In the genomic region with DNA sequence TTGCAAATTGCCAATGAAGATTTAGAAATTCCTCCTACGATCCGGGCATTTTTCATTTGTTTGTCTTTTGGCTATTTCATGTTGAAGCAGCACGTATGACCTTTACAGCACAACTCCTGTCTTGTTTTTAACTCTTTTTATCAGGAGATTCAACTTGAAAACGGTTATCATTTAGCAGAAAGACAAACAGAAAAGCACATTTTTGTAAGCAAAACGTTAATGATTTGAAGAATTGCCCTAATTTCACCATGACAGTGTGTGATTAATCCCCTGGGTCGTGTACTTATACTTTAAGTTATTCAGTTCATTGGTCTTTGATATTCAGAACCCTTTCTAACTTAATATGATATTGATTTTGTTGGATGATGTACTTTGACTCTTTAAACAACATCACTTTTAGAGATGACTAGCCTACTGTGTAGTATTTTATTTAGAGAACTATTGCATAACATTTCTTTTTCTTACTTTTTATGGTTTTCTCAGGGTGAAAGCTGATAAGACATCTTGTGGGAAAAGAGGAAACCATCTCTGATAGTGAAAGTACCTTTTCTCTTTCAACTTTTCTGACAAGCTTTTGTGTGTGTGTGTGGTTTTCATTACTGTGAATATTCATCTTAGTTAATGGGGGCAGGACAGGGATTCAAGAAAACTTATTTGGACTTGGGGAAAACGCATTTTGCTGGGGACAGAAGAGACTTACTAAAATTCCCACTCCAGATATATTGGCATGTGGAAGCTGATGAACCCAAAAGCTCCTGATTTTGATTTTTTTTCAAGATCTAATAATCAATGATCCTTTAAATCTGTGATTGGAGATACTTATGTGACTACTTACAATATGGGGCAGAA, we compare ENCODE assay signal across 14 cellular contexts. TPM values are rescaled to one million over a fixed set of nuclear protein-coding genes. Genes with fewer than 3 reads are reported as not detected.
DNase-seq lines count a peak whose midpoint lies in the region; ATAC-seq, FAIRE-seq and TF ChIP-seq lines count a peak whose summit lies in the region.
"Had no signal": no experiment of that assay in that cellular context is flagged by ENCODE, and none has a peak within 500 bp of the region (broad histone marks: within the 10 kb centered on the region; RNA-seq: fewer than 3 reads in every experiment).

No MANE protein-coding gene starts in this region.

- H2AFZ ChIP-seq in IMR-90 (replicated peaks; ENCODE audit: low read length, poor library complexity), result no peak overlapping the region
- no peak overlapping the region for H2AFZ ChIP-seq in mesenchymal stem cell (ENCODE audit: low read depth, low read length)

- H3K4me1 ChIP-seq in CD4-positive, alpha-beta memory T cell (ENCODE audit: insufficient read depth, low read length), result peaks cover 20% of the 10 kb centered on the region
- peaks cover 21% of the 10 kb centered on the region for H3K4me1 ChIP-seq in IMR-90 (ENCODE audit: control insufficient read depth, insufficient read depth, low read length)
- peaks cover 16% of the 10 kb centered on the region for H3K4me1 ChIP-seq in mesenchymal stem cell (ENCODE audit: control insufficient read depth, insufficient read depth, low read depth, low read length)
- no peaks in the 10 kb centered on the region for H3K4me1 ChIP-seq in ovary (ENCODE audit: insufficient read depth)
- H3K4me1 ChIP-seq: prostate gland had no signal

- no TSS peak for BruUV-seq in IMR-90 (replicated peaks; lab: Mats Ljungman, UMichigan)

- H2BK5ac ChIP-seq in IMR-90 (ENCODE audit: low read depth, low read length, poor library complexity, severe bottlenecking) (peak overlapping the region; percentile 43), mesenchymal stem cell (ENCODE audit: low read depth, low read length, poor library complexity, severe bottlenecking) (no peak overlapping the region)

- TF ChIP-seq EP300 in ovary (IDR thresholded peaks at IDR 0.05), result no peak

- H3K27me3 Mint-ChIP-seq in CD4-positive, alpha-beta memory T cell, result peaks cover 24 to 61% of the 10 kb centered on the region in 2 donors
- H3K27me3 Mint-ChIP-seq in activated T-helper 2 cell treated with anti-CD3 and anti-CD28 coated beads, Interferon-gamma antibody, Interleukin-2, Interleukin-4, amounts not matched to agents 10 μg/mL and 5 μg/mL and 100 μg/mL, durations not matched to agents 14 hours and 24 hours and 36 hours (ENCODE audit: low read depth), result peaks cover 76% of the 10 kb centered on the region

- peak overlapping the region in 1 of 2 experiments; percentile 19; a peak in 1 of 4 replicates for H4K8ac ChIP-seq in IMR-90 (ENCODE audit: low read depth in 2 of 2, low read length in 2 of 2)
- H4K8ac ChIP-seq in mesenchymal stem cell (ENCODE audit: low read length), result no peak overlapping the region

- no peak overlapping the region for H2AK9ac ChIP-seq in IMR-90 (replicated peaks; ENCODE audit: low read depth, low read length, poor library complexity)

- no peaks in the 10 kb centered on the region for H3K36me3 Mint-ChIP-seq in CD4-positive, alpha-beta memory T cell
- H3K36me3 Mint-ChIP-seq in activated T-helper 2 cell treated with anti-CD3 and anti-CD28 coated beads, Interferon-gamma antibody, Interleukin-2, Interleukin-4, amounts not matched to agents 10 μg/mL and 5 μg/mL and 100 μg/mL, durations not matched to agents 14 hours and 24 hours and 36 hours (ENCODE audit: low read depth), result no peaks in the 10 kb centered on the region

- no peak overlapping the region for H4K5ac ChIP-seq in IMR-90 (ENCODE audit: low read depth, low read length)

- H3K56ac ChIP-seq in IMR-90 (ENCODE audit: extremely low read depth, insufficient read depth, low read length), result peak overlapping the region; percentile 43; the same call in 1 of the 2 replicates

- H3K4ac ChIP-seq in IMR-90 (ENCODE audit: low read depth, low read length), result peak overlapping the region; percentile 16; the same call in 1 of the 2 replicates
- H3K4ac ChIP-seq in mesenchymal stem cell (ENCODE audit: low read depth in 1 of 2, low read length in 2 of 2), result no peak overlapping the region

- peak overlapping the region; percentile 21; the same call in 1 of the 2 replicates for H2BK20ac ChIP-seq in IMR-90 (ENCODE audit: low read depth, low read length)

- H3K4me3 Mint-ChIP-seq in CD4-positive, alpha-beta memory T cell, result peak overlapping the region in 7 of 8 donors; percentile 21 to 81 (median 37)
- peak overlapping the region; percentile 13 for H3K4me3 Mint-ChIP-seq in activated T-helper 2 cell treated with anti-CD3 and anti-CD28 coated beads, Interferon-gamma antibody, Interleukin-2, Interleukin-4, amounts not matched to agents 10 μg/mL and 5 μg/mL and 100 μg/mL, durations not matched to agents 14 hours and 24 hours and 36 hours (ENCODE audit: low read depth)

- TF ChIP-seq CTCF in IMR-90 (conservative IDR thresholded peaks at IDR 0.05; ENCODE audit: low read depth, low read length) (no peak), ovary (IDR thresholded peaks at IDR 0.05) (no peak)

- H2BK120ac ChIP-seq in IMR-90 (ENCODE audit: low read depth, low read length) (peak overlapping the region; percentile 32; the same call in 1 of the 2 replicates), mesenchymal stem cell (ENCODE audit: low read depth, low read length) (no peak overlapping the region)

- H3K9ac ChIP-seq in IMR-90 (ENCODE audit: low read depth, low read length) (no peak overlapping the region), mesenchymal stem cell (ENCODE audit: low read length) (no peak overlapping the region)

- no peaks in the 10 kb centered on the region for H3K9me3 ChIP-seq in CD4-positive, alpha-beta memory T cell (ENCODE audit: control insufficient read depth in 1 of 2, low read length in 2 of 2)
- no peaks in the 10 kb centered on the region for H3K9me3 ChIP-seq in IMR-90 (ENCODE audit: control insufficient read depth, insufficient read depth, low read length)
- H3K9me3 ChIP-seq in mesenchymal stem cell (ENCODE audit: control insufficient read depth, low read length), result no peaks in the 10 kb centered on the region
- no peaks in the 10 kb centered on the region for H3K9me3 ChIP-seq in ovary
- H3K9me3 ChIP-seq: Peyer's patch, prostate gland had no signal

- peak overlapping the region in 1 of 7 donors; percentile 0 for H3K27ac Mint-ChIP-seq in CD4-positive, alpha-beta memory T cell
- H3K27ac Mint-ChIP-seq in activated T-helper 2 cell treated with anti-CD3 and anti-CD28 coated beads, Interferon-gamma antibody, Interleukin-2, Interleukin-4, amounts not matched to agents 10 μg/mL and 5 μg/mL and 100 μg/mL, durations not matched to agents 14 hours and 24 hours and 36 hours, result no peak overlapping the region

- H2BK15ac ChIP-seq in IMR-90 (ENCODE audit: low read depth, low read length), result peak overlapping the region; percentile 67; the same call in 1 of the 3 replicates
- no peak overlapping the region for H2BK15ac ChIP-seq in mesenchymal stem cell (ENCODE audit: low read depth, poor library complexity, severe bottlenecking)

- H2AK5ac ChIP-seq in IMR-90 (ENCODE audit: low read depth, low read length), result no peak overlapping the region
- no peak overlapping the region for H2AK5ac ChIP-seq in mesenchymal stem cell (ENCODE audit: low read length, severe bottlenecking)

- H3K36me3 ChIP-seq in CD4-positive, alpha-beta memory T cell (ENCODE audit: insufficient read depth, low read length), result no peaks in the 10 kb centered on the region
- 0 out of 2 replicates have a peak, but pooled peaks cover 2% of the 10 kb centered on the region for H3K36me3 ChIP-seq in IMR-90 (ENCODE audit: control insufficient read depth, insufficient read depth, low read length)
- no peaks in the 10 kb centered on the region for H3K36me3 ChIP-seq in mesenchymal stem cell (ENCODE audit: control insufficient read depth in 1 of 2, insufficient read depth in 2 of 2, low read depth in 1 of 2, low read length in 2 of 2)
- H3K36me3 ChIP-seq in ovary, result no peaks in the 10 kb centered on the region
- H3K36me3 ChIP-seq: Peyer's patch, prostate gland had no signal

- CTCF ChIA-PET in CD4-positive, alpha-beta memory T cell (lab: Charles Lee; ENCODE audit: partially characterized antibody), result no interaction called here
- CTCF ChIA-PET in IMR-90 (lab: Yijun Ruan, JAX), result no interaction called here

- H3K23ac ChIP-seq in IMR-90 (ENCODE audit: low read depth, low read length) (no peak overlapping the region), mesenchymal stem cell (ENCODE audit: low read length in 2 of 2) (no peak overlapping the region)

- H3K9me3 Mint-ChIP-seq in CD4-positive, alpha-beta memory T cell, result no peaks in the 10 kb centered on the region
- H3K9me3 Mint-ChIP-seq in activated T-helper 2 cell treated with anti-CD3 and anti-CD28 coated beads, Interferon-gamma antibody, Interleukin-2, Interleukin-4, amounts not matched to agents 10 μg/mL and 5 μg/mL and 100 μg/mL, durations not matched to agents 14 hours and 24 hours and 36 hours, result no peaks in the 10 kb centered on the region

- H3K18ac ChIP-seq in IMR-90 (ENCODE audit: low read depth, low read length) (no peak overlapping the region), mesenchymal stem cell (ENCODE audit: low read depth in 1 of 2, low read length in 2 of 2) (no peak overlapping the region)

- no peak overlapping the region for H2BK12ac ChIP-seq in mesenchymal stem cell (ENCODE audit: low read length in 2 of 2)

- POLR2A ChIA-PET in CD4-positive, alpha-beta memory T cell (lab: Charles Lee; ENCODE audit: partially characterized antibody), result interaction anchor here (2.5 kb wide), 1 partner anchor 8 kb away, joined by 9 read pairs; a partner anchor contains a TSS
- POLR2A ChIA-PET in IMR-90 (lab: Charles Lee; ENCODE audit: unreplicated experiment), result no interaction called here

- no peak overlapping the region for H3K27ac ChIP-seq in CD4-positive, alpha-beta memory T cell (ENCODE audit: low read depth, low read length)
- H3K27ac ChIP-seq in IMR-90 (ENCODE audit: insufficient read depth, low read length) (peak overlapping the region; percentile 16; the same call in 1 of the 2 replicates), mesenchymal stem cell (ENCODE audit: low read length, poor library complexity, severe bottlenecking) (no peak overlapping the region), ovary (no peak overlapping the region)
- H3K27ac ChIP-seq: prostate gland had no signal

- H3K79me1 ChIP-seq in IMR-90 (ENCODE audit: low read depth in 1 of 2, low read length in 2 of 2), result peaks cover 0 to 24% of the 10 kb centered on the region in 2 experiments; a peak in 1 of 4 replicates
- no peaks in the 10 kb centered on the region for H3K79me1 ChIP-seq in mesenchymal stem cell (replicated peaks; ENCODE audit: low read length, poor library complexity, severe bottlenecking)

- H3K9me1 ChIP-seq in IMR-90 (ENCODE audit: insufficient read depth, low read length), result peaks cover 3% of the 10 kb centered on the region; the same call in 1 of the 2 replicates

- H4K91ac ChIP-seq in IMR-90 (ENCODE audit: insufficient read depth, low read depth, low read length), result no peak overlapping the region
- H4K91ac ChIP-seq in mesenchymal stem cell (ENCODE audit: low read length), result no peak overlapping the region

- H3K27me3 ChIP-seq in CD4-positive, alpha-beta memory T cell (ENCODE audit: insufficient read depth, low read length), result peaks cover 11% of the 10 kb centered on the region
- H3K27me3 ChIP-seq in IMR-90 (ENCODE audit: control insufficient read depth, insufficient read depth, low read length) (no peaks in the 10 kb centered on the region), mesenchymal stem cell (ENCODE audit: control insufficient read depth in 1 of 2, insufficient read depth in 1 of 2, low read length in 2 of 2) (peaks cover 0 to 39% of the 10 kb centered on the region in 2 experiments), ovary (no peaks in the 10 kb centered on the region)
- H3K27me3 ChIP-seq: Peyer's patch had no signal

- no peak for FAIRE-seq in HTR-8/SVneo (lab: Jason Lieb, UNC)

- intact Hi-C loops in CD4-positive, alpha-beta memory T cell (cut with micrococcal nuclease), result loop anchor here (10.0 kb wide), 1 partner anchor 147 kb away; a partner anchor contains a TSS
- intact Hi-C loops in IMR-90 (cut with micrococcal nuclease), result no loop called here
- intact Hi-C loops in activated T-helper 2 cell treated with anti-CD3 and anti-CD28 coated beads, Interferon-gamma antibody, Interleukin-2, Interleukin-4, amounts not matched to agents 10 μg/mL and 5 μg/mL and 100 μg/mL, durations not matched to agents 14 hours and 24 hours and 36 hours (cut with micrococcal nuclease), result no loop called here
- intact Hi-C loops in ovary (cut with DNase I), result no loop called here

- H4K20me1 ChIP-seq in IMR-90 (ENCODE audit: insufficient read depth, low read length), result no peaks in the 10 kb centered on the region

- no peak for TF ChIP-seq RAD21 in IMR-90 (IDR thresholded peaks at IDR 0.05; ENCODE audit: low read length)

- H3K4me2 ChIP-seq in IMR-90 (ENCODE audit: low read depth, low read length) (peak overlapping the region; percentile 56), mesenchymal stem cell (ENCODE audit: low read length, poor library complexity, severe bottlenecking) (no peak overlapping the region)

- in situ Hi-C loops in IMR-90 (cut with MboI; ENCODE audit: low sequenced_read_pairs), result no loop called here

- no peak overlapping the region for H3K4me3 ChIP-seq in CD4-positive, alpha-beta memory T cell (ENCODE audit: low read length in 2 of 2)
- H3K4me3 ChIP-seq in IMR-90 (ENCODE audit: insufficient read depth, low read depth, low read length), result no peak overlapping the region
- no peak overlapping the region for H3K4me3 ChIP-seq in mesenchymal stem cell (ENCODE audit: insufficient read depth in 1 of 2, low read depth in 1 of 2, low read length in 2 of 2)
- no peak overlapping the region for H3K4me3 ChIP-seq in ovary
- H3K4me3 ChIP-seq: Peyer's patch, prostate gland had no signal

- H3K14ac ChIP-seq in IMR-90 (replicated peaks; ENCODE audit: low read depth, low read length), result no peak overlapping the region
- H3K14ac ChIP-seq in mesenchymal stem cell (ENCODE audit: low read length in 2 of 2), result no peak overlapping the region

- peaks cover 17 to 35% (median 26%) of the 10 kb centered on the region in 4 donors for H3K4me1 Mint-ChIP-seq in CD4-positive, alpha-beta memory T cell
- H3K4me1 Mint-ChIP-seq in activated T-helper 2 cell treated with anti-CD3 and anti-CD28 coated beads, Interferon-gamma antibody, Interleukin-2, Interleukin-4, amounts not matched to agents 10 μg/mL and 5 μg/mL and 100 μg/mL, durations not matched to agents 14 hours and 24 hours and 36 hours (ENCODE audit: low read depth), result peaks cover 20% of the 10 kb centered on the region

- WGBS in IMR-90 (ENCODE audit: extremely low coverage in 2 of 2, insufficient read length in 1 of 2), 2 experiments, result 20% methylated on average over 1 of the region's 7 CpGs; no CpG with 5 or more reads in 1 of the 2 experiments
- WGBS in mesenchymal stem cell, result 89% methylated on average over 4 of the region's 7 CpGs
- WGBS in ovary, 3 donors, result 44 to 55% (median 53%) methylated on average over 7 of the region's 7 CpGs

- no peak for ATAC-seq in IMR-90 (ENCODE audit: low read depth)
- ATAC-seq: left cardiac atrium had no signal

- dilution Hi-C loops in IMR-90 (cut with HindIII; ENCODE audit: low sequenced_read_pairs, unreplicated experiment), result no loop called here

- TF ChIP-seq POLR2A in IMR-90 (IDR thresholded peaks at IDR 0.05; ENCODE audit: low read depth, low read length), result no peak
- TF ChIP-seq POLR2A in ovary (IDR thresholded peaks at IDR 0.05), result no peak

- DNase-seq in CD4-positive, alpha-beta memory T cell, result peak in 3 of 5 donors; percentile 13 to 19 (median 17)
- peak; percentile 32 for DNase-seq in IMR-90
- no peak for DNase-seq in activated T-helper 2 cell treated with anti-CD3 and anti-CD28 coated beads, Interferon-gamma antibody, Interleukin-2, Interleukin-4, amounts not matched to agents 10 μg/mL and 5 μg/mL and 100 μg/mL, durations not matched to agents 14 hours and 24 hours and 36 hours (ENCODE audit: low spot score)
- peak; percentile 17 for DNase-seq in mesenchymal stem cell
- DNase-seq in HTR-8/SVneo (ENCODE audit: insufficient read length, low spot score), result no peak
- DNase-seq in OCI-M2 (lab: John Stamatoyannopoulos, UW; ENCODE audit: unreplicated experiment), result no peak
- DNase-seq in ecto neural progenitor cell (ENCODE audit: low spot score), result no peak
- DNase-seq in ovary, result no peak
- DNase-seq: GOT3; left cardiac atrium; NCI-H2171; Peyer's patch; stimulated activated CD4-positive, alpha-beta T cell treated with anti-CD3 and anti-CD28 coated beads, Interleukin-2, amount 100 ng/mL, for 24 hours had no signal

RNA-seq across cellular contexts. Expression of a gene that starts 8.1 kb away (rescaled TPM):
- under 1 TPM in 1 of 2 experiments, not detected in 1; 0.32 TPM for total RNA-seq in CD4-positive, alpha-beta memory T cell
- polyA plus RNA-seq in CD4-positive, alpha-beta memory T cell, result 1 to 10 TPM in 1 of 2 donors, under 1 TPM in 1; 0.98 to 1.2 TPM
- total RNA-seq in IMR-90 (2012; rRNA removed) (2.3 and 4.4 TPM in 2 replicates), ovary (1 to 10 TPM; 2.1 to 5.2 (median 4.1) TPM)
- polyA plus RNA-seq in IMR-90 (2012; rRNA removed) (6.2 and 7.7 TPM in 2 replicates), ovary (10 to 100 TPM in 1 of 2 donors, 1 to 10 TPM in 1; 6.7 to 14.6 TPM)
- 4.1 and 7.1 TPM in 2 replicates for polyA plus RNA-seq in IMR-90 (2012; cell fraction: cytosol; rRNA removed)
- polyA plus RNA-seq in IMR-90 (2012; cell fraction: nucleus; rRNA removed; ENCODE audit: low replicate concordance), result 10.6 and 10.9 TPM in 2 replicates
- total RNA-seq in activated T-helper 2 cell treated with anti-CD3 and anti-CD28 coated beads, Interferon-gamma antibody, Interleukin-2, Interleukin-4, amounts not matched to agents 10 μg/mL and 5 μg/mL and 100 μg/mL, durations not matched to agents 14 hours and 24 hours and 36 hours, result 0.32 and 0.46 TPM in 2 replicates
- polyA plus RNA-seq in mesenchymal stem cell (2013, experiment 1 of 2), result 9.0 TPM
- 8.7 TPM for polyA plus RNA-seq in mesenchymal stem cell (2013, experiment 2 of 2)

Comparison
In these comparisons a context has a peak if more than half of its experiments do, and no peak if none do; other contexts are left out.
1. DNase-seq: peak in CD4-positive, alpha-beta memory T cell (3 of 5), IMR-90 (single experiment) and mesenchymal stem cell (single experiment); none in activated T-helper 2 cell treated with anti-CD3 and anti-CD28 coated beads, Interferon-gamma antibody, Interleukin-2, Interleukin-4, amounts not matched to agents 10 μg/mL and 5 μg/mL and 100 μg/mL, durations not matched to agents 14 hours and 24 hours and 36 hours (single experiment), HTR-8/SVneo (single experiment), OCI-M2 (single experiment), ecto neural progenitor cell (single experiment) and ovary (0 of 5).